In genomic region chr1:75345538-75346292, GRCh38 we compare ENCODE assay signal across 18 cellular contexts.
A peak's percentile ranks its signal among the peaks of the same experiment; 100 is the strongest.
DNase-seq lines count a peak whose midpoint lies in the region; ATAC-seq, FAIRE-seq and TF ChIP-seq lines count a peak whose summit lies in the region.
"Had no signal": no experiment of that assay in that cellular context is flagged by ENCODE, and none has a peak within 500 bp of the region (broad histone marks: within the 10 kb centered on the region; RNA-seq: fewer than 3 reads in every experiment).

No MANE protein-coding gene starts in this region.

- H3K4me1 ChIP-seq in foreskin keratinocyte, result no peaks in the 10 kb centered on the region
- H3K4me1 ChIP-seq: A549 had no signal

- CTCF ChIA-PET in activated naive CD4-positive, alpha-beta T cell treated with anti-CD3 and anti-CD28 coated beads for 36 hours (lab: Charles Lee), result no interaction called here

- H3K4me3 Mint-ChIP-seq in activated naive CD4-positive, alpha-beta T cell treated with anti-CD3 and anti-CD28 coated beads for 36 hours, result no peak overlapping the region
- H3K4me3 Mint-ChIP-seq: activated T-cell treated with anti-CD3 and anti-CD28 coated beads, Interleukin-2, amount 50 U/mL, for 72 hours; CD4-positive, alpha-beta T cell; naive thymus-derived CD4-positive, alpha-beta T cell had no signal

- no peak overlapping the region for H3K4me3 ChIP-seq in astrocyte of the cerebellum (ENCODE audit: low read depth, low read length)
- H3K4me3 ChIP-seq: A549 had no signal

- peaks cover 2% of the 10 kb centered on the region for H3K9me3 Mint-ChIP-seq in activated naive CD4-positive, alpha-beta T cell treated with anti-CD3 and anti-CD28 coated beads for 36 hours

- in situ Hi-C loops in astrocyte of the cerebellum (cut with HindIII; ENCODE audit: low sequenced_read_pairs), result no loop called here

- H3K27ac ChIP-seq in foreskin keratinocyte, result no peak overlapping the region
- H3K27ac ChIP-seq: A549 had no signal

- ATAC-seq in foreskin keratinocyte, result peak; percentile 53
- ATAC-seq: A549; activated T-cell treated with anti-CD3 and anti-CD28 coated beads, Interleukin-2, amount 50 U/mL, for 72 hours; left colon; naive thymus-derived CD4-positive, alpha-beta T cell had no signal

- no peaks in the 10 kb centered on the region for H3K27me3 Mint-ChIP-seq in activated naive CD4-positive, alpha-beta T cell treated with anti-CD3 and anti-CD28 coated beads for 36 hours (ENCODE audit: low read depth)
- H3K27me3 Mint-ChIP-seq: CD4-positive, alpha-beta T cell had no signal

- peaks cover 6% of the 10 kb centered on the region for H3K4me1 Mint-ChIP-seq in activated naive CD4-positive, alpha-beta T cell treated with anti-CD3 and anti-CD28 coated beads for 36 hours (ENCODE audit: low read depth)
- H3K4me1 Mint-ChIP-seq: naive thymus-derived CD4-positive, alpha-beta T cell had no signal

- H3K27me3 ChIP-seq in foreskin keratinocyte, result no peaks in the 10 kb centered on the region

- TF ChIP-seq CTCF in astrocyte of the cerebellum (IDR thresholded peaks at IDR 0.05; ENCODE audit: low read depth, low read length, missing control alignments), result no peak
- TF ChIP-seq CTCF in foreskin keratinocyte (conservative IDR thresholded peaks at IDR 0.05), result no peak

- no peaks in the 10 kb centered on the region for H3K36me3 Mint-ChIP-seq in activated naive CD4-positive, alpha-beta T cell treated with anti-CD3 and anti-CD28 coated beads for 36 hours (ENCODE audit: low read depth)
- H3K36me3 Mint-ChIP-seq: naive thymus-derived CD4-positive, alpha-beta T cell had no signal

- DNase-seq in activated naive CD4-positive, alpha-beta T cell treated with anti-CD3 and anti-CD28 coated beads for 36 hours, result no peak
- DNase-seq in activated naive CD4-positive, alpha-beta T cell treated with Interleukin-2 at 50 U/mL for 16 hours, result no peak
- DNase-seq in astrocyte of the cerebellum (ENCODE audit: low read depth) (peak; percentile 59), foreskin keratinocyte (peak; percentile 5 to 43), urothelium cell line (ENCODE audit: low spot score) (peak; percentile 4), HuH-7 (ENCODE audit: low spot score) (no peak), NCI-H2107 (lab: John Stamatoyannopoulos, UW) (no peak)
- no peak for DNase-seq in activated effector memory CD4-positive, alpha-beta T cell treated with Interleukin-2 at 50 U/mL for 16 hours
- DNase-seq: activated CD4-positive, alpha-beta T cell treated with anti-CD3 and anti-CD28 coated beads, Interleukin-2, amount 50 U/mL, for 4 hours; activated T-cell treated with anti-CD3 and anti-CD28 coated beads, Interleukin-2, amount 50 U/mL, for 72 hours; anterior cingulate cortex; CD4-positive, alpha-beta T cell; effector CD4-positive, alpha-beta T cell; left colon; naive thymus-derived CD4-positive, alpha-beta T cell; NCI-H2081 treated with DMSO at 0.1 percent for 48 hours; stimulated activated CD4-positive, alpha-beta T cell treated with anti-CD3 and anti-CD28 coated beads, Interleukin-4, amount 100 ng/mL, for 1 hour had no signal

- FAIRE-seq in urothelium cell line (lab: Jason Lieb, UNC), result no peak
- FAIRE-seq: A549 had no signal

- peak overlapping the region; percentile 58 for H3K27ac Mint-ChIP-seq in activated naive CD4-positive, alpha-beta T cell treated with anti-CD3 and anti-CD28 coated beads for 36 hours
- H3K27ac Mint-ChIP-seq: activated T-cell treated with anti-CD3 and anti-CD28 coated beads, Interleukin-2, amount 50 U/mL, for 72 hours; CD4-positive, alpha-beta T cell had no signal

- intact Hi-C loops in activated naive CD4-positive, alpha-beta T cell treated with anti-CD3 and anti-CD28 coated beads for 36 hours (cut with micrococcal nuclease), result loop anchor here (5.0 kb wide), 1 partner anchor 583 kb away; no protein-coding TSS in a partner anchor

Comparison
In these comparisons a context has a peak if more than half of its experiments do, and no peak if none do; other contexts are left out.
1. DNase-seq: peak in astrocyte of the cerebellum (single experiment), foreskin keratinocyte (2 of 2) and urothelium cell line (single experiment); none in activated naive CD4-positive, alpha-beta T cell treated with anti-CD3 and anti-CD28 coated beads for 36 hours (single experiment), activated naive CD4-positive, alpha-beta T cell treated with Interleukin-2 at 50 U/mL for 16 hours (single experiment), activated effector memory CD4-positive, alpha-beta T cell treated with Interleukin-2 at 50 U/mL for 16 hours (single experiment), HuH-7 (single experiment) and NCI-H2107 (single experiment).